Comparison of ENCODE assay signal across 9 cellular contexts in the genomic region with DNA sequence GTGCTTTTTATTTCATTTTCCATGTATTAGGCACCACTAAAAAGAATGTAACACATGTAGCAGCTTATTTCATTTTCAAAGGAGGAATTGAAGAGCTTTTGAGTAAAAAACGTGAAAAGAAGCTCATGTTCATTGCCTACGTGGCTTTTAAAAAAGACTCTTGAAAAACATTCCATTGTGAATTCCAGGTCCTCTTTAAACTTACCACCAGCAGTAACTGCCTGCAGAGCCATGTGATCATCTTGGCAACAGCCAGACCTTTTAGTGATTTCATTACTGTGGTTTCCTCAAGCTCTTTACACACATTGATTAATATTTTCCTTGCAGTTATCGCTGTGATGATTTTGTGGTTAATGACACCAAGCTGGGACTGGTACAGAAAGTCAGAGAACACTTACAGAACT. TPM values are rescaled to one million over a fixed set of nuclear protein-coding genes. Genes with fewer than 3 reads are reported as not detected.
A peak's percentile ranks its signal among the peaks of the same experiment; 100 is the strongest.
DNase-seq lines count a peak whose midpoint lies in the region; ATAC-seq and TF ChIP-seq lines count a peak whose summit lies in the region.
"Had no signal": no experiment of that assay in that cellular context is flagged by ENCODE, and none has a peak within 500 bp of the region (broad histone marks: within the 10 kb centered on the region; RNA-seq: fewer than 3 reads in every experiment).

No MANE protein-coding gene starts in this region.

- no peaks in the 10 kb centered on the region for H3K27me3 ChIP-seq in CD4-positive, alpha-beta T cell (ENCODE audit: control insufficient read depth, insufficient read depth, low read length)
- no peaks in the 10 kb centered on the region for H3K27me3 ChIP-seq in aorta (ENCODE audit: control insufficient read depth in 1 of 2, insufficient read depth in 2 of 2, low read length in 1 of 2)
- H3K27me3 ChIP-seq in H7 (ENCODE audit: control insufficient read depth, insufficient read depth, low read length): no peaks in the 10 kb centered on the region

- TF ChIP-seq CTCF in CD4-positive, alpha-beta T cell (IDR thresholded peaks at IDR 0.05): no peak
- TF ChIP-seq CTCF in chondrocyte (IDR thresholded peaks at IDR 0.05): no peak

- intact Hi-C loops in CD4-positive, alpha-beta T cell (cut with DNase I, micrococcal nuclease): loop anchor here (5.0 kb wide), 2 partner anchors 46 to 86 kb away; no protein-coding TSS in a partner anchor
- intact Hi-C loops in aorta (cut with DNase I): loop anchor here (5.0 to 10.0 kb wide), 2 partner anchors 46 to 49 kb away; partner anchors contain the start of gene USP3 (in 1 of the 2)

- H3K27ac ChIP-seq in CD4-positive, alpha-beta T cell (ENCODE audit: low read depth, low read length): no peak overlapping the region
- no peak overlapping the region for H3K27ac ChIP-seq in aorta (ENCODE audit: low read depth in 1 of 2, low read length in 2 of 2)
- H3K27ac ChIP-seq: HL-60 had no signal

- H3K9me3 ChIP-seq in CD4-positive, alpha-beta T cell (ENCODE audit: control insufficient read depth, low read length): no peaks in the 10 kb centered on the region
- no peaks in the 10 kb centered on the region for H3K9me3 ChIP-seq in aorta (ENCODE audit: control insufficient read depth, low read length)

- POLR2A ChIA-PET in CD4-positive, alpha-beta T cell (lab: Charles Lee): interaction anchor here (0.6 to 2.1 kb wide), 12 partner anchors 9 to 111 kb away, joined by 3 to 10 read pairs (median 3); partner anchors contain the start of gene USP3

- H3K36me3 ChIP-seq in aorta (ENCODE audit: control insufficient read depth in 1 of 2, insufficient read depth in 2 of 2, low read length in 1 of 2) (peaks cover 0 to 3% of the 10 kb centered on the region in 2 donors), H7 (replicated peaks; ENCODE audit: control insufficient read depth, insufficient read depth, low read length) (no peaks in the 10 kb centered on the region)

- peaks cover 2 to 3% of the 10 kb centered on the region in 2 donors for H3K4me1 ChIP-seq in aorta (ENCODE audit: control insufficient read depth in 1 of 2, insufficient read depth in 2 of 2, low read length in 2 of 2)

- no peak for DNase-seq in CD4-positive, alpha-beta T cell
- peak; percentile 38 to 42 for DNase-seq in Kasumi-1 (lab: John Stamatoyannopoulos, UW)
- DNase-seq in chondrocyte (ENCODE audit: low spot score): no peak
- peak; percentile 90 to 92 for DNase-seq in lung microvascular endothelial cell (ENCODE audit: low read depth in 2 of 2)
- no peak for DNase-seq in aorta
- DNase-seq in NCI-H345 (lab: John Stamatoyannopoulos, UW): no peak
- no peak for DNase-seq in H7

- peak; percentile 51 for ATAC-seq in CD4-positive, alpha-beta T cell (ENCODE audit: poor library complexity)
- ATAC-seq in aorta (ENCODE audit: low FRiP score) (peak; percentile 84), GM18498 (IDR thresholded peaks at IDR 0.05; ENCODE audit: unreplicated experiment) (no peak)

- CTCF ChIA-PET in CD4-positive, alpha-beta T cell (lab: Charles Lee): interaction anchor here (1.0 to 1.9 kb wide), 6 partner anchors 8 to 87 kb away, joined by 3 to 22 read pairs (median 4); no protein-coding TSS in a partner anchor

- no peaks in the 10 kb centered on the region for H3K27me3 Mint-ChIP-seq in CD4-positive, alpha-beta T cell
- H3K27me3 Mint-ChIP-seq in chondrocyte (ENCODE audit: low read depth): no peaks in the 10 kb centered on the region

- H3K4me1 Mint-ChIP-seq in CD4-positive, alpha-beta T cell (ENCODE audit: low read depth): peaks cover 68% of the 10 kb centered on the region
- H3K4me1 Mint-ChIP-seq in chondrocyte (ENCODE audit: low read depth): peaks cover 35% of the 10 kb centered on the region

- WGBS in aorta, 2 donors: 1 to 3% methylated on average over 3 of the region's 3 CpGs

- peak overlapping the region; percentile 67 for H3K27ac Mint-ChIP-seq in CD4-positive, alpha-beta T cell
- peak overlapping the region; percentile 96 for H3K27ac Mint-ChIP-seq in chondrocyte (ENCODE audit: unreplicated experiment)

- H3K36me3 Mint-ChIP-seq in CD4-positive, alpha-beta T cell (ENCODE audit: low read depth): peaks cover 76% of the 10 kb centered on the region
- H3K36me3 Mint-ChIP-seq in chondrocyte (ENCODE audit: low read depth): peaks cover 7% of the 10 kb centered on the region

- no peak overlapping the region for H3K4me3 Mint-ChIP-seq in CD4-positive, alpha-beta T cell
- peak overlapping the region; percentile 54 for H3K4me3 Mint-ChIP-seq in chondrocyte (ENCODE audit: unreplicated experiment)

- H3K4me3 ChIP-seq in aorta (ENCODE audit: low read length in 2 of 2): peak overlapping the region in 1 of 2 donors; percentile 34
- H3K4me3 ChIP-seq in H7 (ENCODE audit: insufficient read depth, low read depth, low read length): no peak overlapping the region

- no peaks in the 10 kb centered on the region for H3K9me3 Mint-ChIP-seq in CD4-positive, alpha-beta T cell
- H3K9me3 Mint-ChIP-seq in chondrocyte (ENCODE audit: low read depth): no peaks in the 10 kb centered on the region

RNA-seq across cellular contexts. Expression of gene FBXL22, which starts 43.8 kb away (rescaled TPM):
- 1 to 10 TPM in 1 of 2 experiments, under 1 TPM in 1; 0.66 to 1.6 TPM for total RNA-seq in CD4-positive, alpha-beta T cell
- total RNA-seq in chondrocyte: 2.8 to 3.9 TPM (median 2.9 TPM) in 3 replicates
- total RNA-seq in lung microvascular endothelial cell: under 0.01 and 0.20 TPM in 2 replicates
- 10 to 100 TPM; 16.3 to 18.6 TPM for total RNA-seq in aorta
- polyA plus RNA-seq in aorta: 10 to 100 TPM in 1 of 2 donors, 1 to 10 TPM in 1; 4.8 to 32.0 TPM
- 0.26 and 0.90 TPM in 2 replicates for total RNA-seq in H7 (2014; rRNA removed; shearing (Covaris generic))

RNA-seq across cellular contexts. Expression of gene USP3, which starts 49.0 kb away (rescaled TPM):
- 100 to 1,000 TPM; 280 to 282 TPM for total RNA-seq in CD4-positive, alpha-beta T cell
- total RNA-seq in chondrocyte (27.6 to 30.6 TPM (median 28.7 TPM) in 3 replicates), lung microvascular endothelial cell (25.3 and 30.0 TPM in 2 replicates), aorta (10 to 100 TPM; 46.9 to 60.0 TPM)
- 10 to 100 TPM; 16.3 to 28.9 TPM for polyA plus RNA-seq in aorta
- total RNA-seq in H7 (2014; rRNA removed; shearing (Covaris generic)): 30.0 and 50.8 TPM in 2 replicates

Comparison
In these comparisons a context has a peak if more than half of its experiments do, and no peak if none do; other contexts are left out.
1. DNase-seq: peak in Kasumi-1 (2 of 2) and lung microvascular endothelial cell (2 of 2); none in CD4-positive, alpha-beta T cell (0 of 10), chondrocyte (single experiment), aorta (0 of 2), NCI-H345 (single experiment) and H7 (single experiment).